In the genomic region with DNA sequence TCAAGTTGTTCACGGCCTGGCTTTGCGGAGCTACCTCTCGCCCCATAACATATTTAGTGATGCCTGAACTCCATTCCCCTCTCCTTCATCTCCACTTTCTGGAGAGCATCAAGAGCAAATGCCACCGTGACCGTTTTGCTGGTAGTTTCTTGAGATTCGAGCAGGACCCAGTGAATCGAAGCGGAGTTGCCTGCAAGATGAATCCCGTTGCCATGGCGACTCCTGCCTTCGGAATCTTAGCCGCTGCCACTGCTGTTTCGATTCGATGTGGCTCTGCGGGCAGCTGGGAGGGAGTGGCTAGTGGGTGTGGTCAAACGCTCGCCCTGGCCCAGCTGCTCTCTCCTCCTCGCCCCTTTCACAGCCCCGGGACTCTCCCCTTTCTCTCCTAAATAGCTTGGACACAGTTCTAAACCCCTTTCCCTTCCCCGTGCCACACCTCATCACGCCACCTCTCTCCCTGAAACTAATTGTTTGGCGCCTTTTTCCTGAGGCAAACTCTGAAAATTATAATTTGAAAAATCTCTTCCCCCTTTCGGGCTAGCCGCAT, we compare ENCODE assay signal across 8 cellular contexts. TPM values are rescaled to one million over a fixed set of nuclear protein-coding genes. Genes with fewer than 3 reads are reported as not detected.
A peak's percentile ranks its signal among the peaks of the same experiment; 100 is the strongest.
DNase-seq lines count a peak whose midpoint lies in the region; ATAC-seq and TF ChIP-seq lines count a peak whose summit lies in the region.

No MANE protein-coding gene starts in this region.

- intact Hi-C loops in Caco-2 (cut with micrococcal nuclease; ENCODE audit: unreplicated experiment): loop anchor here (2.0 kb wide), 2 partner anchors 63 to 125 kb away; no protein-coding TSS in a partner anchor

- peaks cover 11% of the 10 kb centered on the region for H3K4me1 Mint-ChIP-seq in Caco-2 (ENCODE audit: low read depth, unreplicated experiment)

- H3K79me2 ChIP-seq in OCI-LY1 (ENCODE audit: insufficient read depth, low read length): peaks cover 52% of the 10 kb centered on the region

- H3K27me3 Mint-ChIP-seq in Caco-2 (ENCODE audit: insufficient read depth, unreplicated experiment): no peaks in the 10 kb centered on the region

- H3K4me1 ChIP-seq in Caco-2 (0 out of 2 replicates have a peak, but pooled peaks cover 5% of the 10 kb centered on the region), OCI-LY1 (ENCODE audit: insufficient read depth, low read length, severe bottlenecking) (peaks cover 68% of the 10 kb centered on the region), mucosa of rectum (ENCODE audit: control insufficient read depth in 2 of 2, insufficient read depth in 2 of 2, low read length in 2 of 2) (peaks cover 13 to 14% of the 10 kb centered on the region in 2 donors)

- H3K9ac ChIP-seq in OCI-LY1 (ENCODE audit: low read length) (peak overlapping the region; percentile 84), mucosa of rectum (ENCODE audit: low read depth in 1 of 2, low read length in 2 of 2) (peak overlapping the region; percentile 91 to 94)

- H3F3A ChIP-seq in OCI-LY1 (ENCODE audit: insufficient read depth, low read length): no peaks in the 10 kb centered on the region

- peak overlapping the region; percentile 31 for H3K27ac Mint-ChIP-seq in Caco-2 (ENCODE audit: unreplicated experiment)

- H3K27me3 ChIP-seq in Caco-2 (replicated peaks; ENCODE audit: control insufficient read depth, insufficient read depth, low read length): no peaks in the 10 kb centered on the region
- no peaks in the 10 kb centered on the region for H3K27me3 ChIP-seq in OCI-LY1 (ENCODE audit: insufficient read depth, low read length)
- peaks cover 0 to 3% of the 10 kb centered on the region in 2 donors for H3K27me3 ChIP-seq in mucosa of rectum (ENCODE audit: control insufficient read depth in 2 of 2, insufficient read depth in 2 of 2, low read length in 2 of 2)

- peak overlapping the region; percentile 71 for H3K27ac ChIP-seq in OCI-LY1 (ENCODE audit: low read depth, low read length, poor library complexity, severe bottlenecking)
- H3K27ac ChIP-seq in mucosa of rectum (ENCODE audit: low read depth in 2 of 2, low read length in 2 of 2): peak overlapping the region; percentile 96 to 98

- H3K9me3 ChIP-seq in Caco-2: no peaks in the 10 kb centered on the region
- no peaks in the 10 kb centered on the region for H3K9me3 ChIP-seq in OCI-LY1 (ENCODE audit: low read length)
- no peaks in the 10 kb centered on the region for H3K9me3 ChIP-seq in mucosa of rectum (ENCODE audit: control insufficient read depth in 2 of 2, low read length in 2 of 2)

- H3K4me2 ChIP-seq in OCI-LY1 (ENCODE audit: low read length): peak overlapping the region; percentile 96

- DNase-seq in Caco-2: peak; percentile 78 to 84
- DNase-seq in HUDEP-2 (lab: John Stamatoyannopoulos, UW; ENCODE audit: unreplicated experiment in 76 of 76): peak in 73 of 76 experiments; percentile 17 to 83 (median 67)
- DNase-seq in activated T-cell treated with anti-CD3 and anti-CD28 coated beads for 48 hours (ENCODE audit: low read depth): peak; percentile 62
- peak; percentile 88 to 91 for DNase-seq in erythroblast (lab: John Stamatoyannopoulos, UW)
- DNase-seq in stimulated activated CD8-positive, alpha-beta memory T cell treated with anti-CD3 and anti-CD28 coated beads, Interleukin-4, amount 100 ng/mL, for 24 hours (ENCODE audit: low read depth): peak; percentile 65

- POLR2A ChIA-PET in Caco-2 (lab: Charles Lee): no interaction called here

- H2AFZ ChIP-seq in OCI-LY1 (ENCODE audit: low read length): no peak overlapping the region

- no peaks in the 10 kb centered on the region for H3K9me3 Mint-ChIP-seq in Caco-2 (ENCODE audit: unreplicated experiment)

- no peaks in the 10 kb centered on the region for H4K20me1 ChIP-seq in OCI-LY1 (ENCODE audit: insufficient read depth, low read length)

- TF ChIP-seq CTCF in Caco-2 (IDR thresholded peaks at IDR 0.05; ENCODE audit: insufficient read depth in 1 of 2, low read depth in 1 of 2, low read length in 1 of 2, severe bottlenecking in 1 of 2, unreplicated experiment in 1 of 2): no peak
- no peak for TF ChIP-seq CTCF in OCI-LY1 (IDR thresholded peaks at IDR 0.05; ENCODE audit: low read length)

- H3K36me3 ChIP-seq in Caco-2 (ENCODE audit: control insufficient read depth, insufficient read depth, low read length) (no peaks in the 10 kb centered on the region), OCI-LY1 (ENCODE audit: insufficient read depth, low read length) (no peaks in the 10 kb centered on the region), mucosa of rectum (ENCODE audit: control insufficient read depth in 2 of 2, insufficient read depth in 2 of 2, low read length in 2 of 2) (no peaks in the 10 kb centered on the region)

- no peaks in the 10 kb centered on the region for H3K36me3 Mint-ChIP-seq in Caco-2 (ENCODE audit: insufficient read depth, unreplicated experiment)

- H3K4me3 ChIP-seq in Caco-2 (ENCODE audit: low read depth, low read length) (peak overlapping the region; percentile 89), OCI-LY1 (ENCODE audit: low read depth, low read length, poor library complexity, severe bottlenecking) (peak overlapping the region; percentile 92), mucosa of rectum (ENCODE audit: low read length in 2 of 2) (peak overlapping the region; percentile 88 to 94)

- TF ChIP-seq POLR2A in erythroblast (IDR thresholded peaks at IDR 0.05; ENCODE audit: low read length): no peak

- CTCF ChIA-PET in Caco-2 (lab: Charles Lee): interaction anchor here (1.4 kb wide), 1 partner anchor 28 kb away, joined by 3 read pairs; no protein-coding TSS in a partner anchor

- ATAC-seq in GM21423 (IDR thresholded peaks at IDR 0.05; ENCODE audit: unreplicated experiment): peak; percentile 45

- no peaks in the 10 kb centered on the region for H3K9me2 ChIP-seq in OCI-LY1 (ENCODE audit: low read depth, low read length)

- H3K4me3 Mint-ChIP-seq in Caco-2 (ENCODE audit: unreplicated experiment): peak overlapping the region; percentile 96

- BruUV-seq in Caco-2 (replicated peaks; lab: Mats Ljungman, UMichigan): no TSS peak

RNA-seq across cellular contexts. Expression of a gene that starts 1.4 kb away (rescaled TPM):
- 35.3 and 37.3 TPM in 2 replicates for total RNA-seq in Caco-2 (2022)

Comparison
In these comparisons a context has a peak if more than half of its experiments do, and no peak if none do; other contexts are left out.
1. Peak in every context shown above with its lines: DNase-seq, ATAC-seq, H3K4me3 ChIP-seq and H3K27ac ChIP-seq.